2 cellular contexts compared by ENCODE assay signal in the genomic region with DNA sequence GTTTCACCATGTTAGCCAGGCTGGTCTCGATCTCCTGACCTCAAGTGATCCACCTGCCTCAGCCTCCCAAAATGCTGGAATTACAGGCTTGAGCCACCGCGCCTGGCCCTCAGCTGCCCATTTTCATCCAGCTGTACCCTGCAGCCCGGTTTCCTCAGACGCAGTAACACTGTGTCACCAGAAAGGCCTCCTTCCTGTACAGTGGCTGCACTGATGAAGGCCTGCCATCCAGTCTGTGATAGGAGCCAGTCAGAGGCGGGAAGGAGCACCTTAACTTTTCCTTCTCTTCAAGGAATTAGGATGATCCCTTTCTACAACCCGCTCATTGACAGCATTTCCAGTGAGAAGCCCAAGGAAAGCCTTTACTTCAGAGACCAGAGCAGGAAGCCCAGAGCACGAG.
TF ChIP-seq lines count a peak whose summit lies in the region.

No MANE protein-coding gene starts in this region.

TF ChIP-seq in H1, 55 proteins besides CTCF, POLR2A, EP300 and RAD21:
- TF ChIP-seq BRCA1 (IDR thresholded peaks at IDR 0.05; ENCODE audit: low read depth, low read length) (no peak), CEBPB (IDR thresholded peaks at IDR 0.05; ENCODE audit: low read depth, low read length) (no peak), RNF2 (IDR thresholded peaks at IDR 0.05; ENCODE audit: borderline replicate concordance, low read depth, low read length, missing control alignments, poor library complexity, severe bottlenecking) (no peak), MAFK (IDR thresholded peaks at IDR 0.05; ENCODE audit: low read depth, low read length) (no peak), YY1 (IDR thresholded peaks at IDR 0.05; ENCODE audit: low read depth, low read length) (no peak), JUND (IDR thresholded peaks at IDR 0.05; ENCODE audit: low read length) (no peak), JUN (IDR thresholded peaks at IDR 0.05; ENCODE audit: low read depth, low read length) (no peak), SP4 (IDR thresholded peaks at IDR 0.05; ENCODE audit: low read length) (no peak), RXRA (IDR thresholded peaks at IDR 0.05; ENCODE audit: insufficient read depth, low read depth, low read length) (no peak)
- TF ChIP-seq, protein P1, sequence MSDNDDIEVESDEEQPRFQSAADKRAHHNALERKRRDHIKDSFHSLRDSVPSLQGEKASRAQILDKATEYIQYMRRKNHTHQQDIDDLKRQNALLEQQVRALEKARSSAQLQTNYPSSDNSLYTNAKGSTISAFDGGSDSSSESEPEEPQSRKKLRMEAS (IDR thresholded peaks at IDR 0.05) = no peak
- TF ChIP-seq, protein P2, sequence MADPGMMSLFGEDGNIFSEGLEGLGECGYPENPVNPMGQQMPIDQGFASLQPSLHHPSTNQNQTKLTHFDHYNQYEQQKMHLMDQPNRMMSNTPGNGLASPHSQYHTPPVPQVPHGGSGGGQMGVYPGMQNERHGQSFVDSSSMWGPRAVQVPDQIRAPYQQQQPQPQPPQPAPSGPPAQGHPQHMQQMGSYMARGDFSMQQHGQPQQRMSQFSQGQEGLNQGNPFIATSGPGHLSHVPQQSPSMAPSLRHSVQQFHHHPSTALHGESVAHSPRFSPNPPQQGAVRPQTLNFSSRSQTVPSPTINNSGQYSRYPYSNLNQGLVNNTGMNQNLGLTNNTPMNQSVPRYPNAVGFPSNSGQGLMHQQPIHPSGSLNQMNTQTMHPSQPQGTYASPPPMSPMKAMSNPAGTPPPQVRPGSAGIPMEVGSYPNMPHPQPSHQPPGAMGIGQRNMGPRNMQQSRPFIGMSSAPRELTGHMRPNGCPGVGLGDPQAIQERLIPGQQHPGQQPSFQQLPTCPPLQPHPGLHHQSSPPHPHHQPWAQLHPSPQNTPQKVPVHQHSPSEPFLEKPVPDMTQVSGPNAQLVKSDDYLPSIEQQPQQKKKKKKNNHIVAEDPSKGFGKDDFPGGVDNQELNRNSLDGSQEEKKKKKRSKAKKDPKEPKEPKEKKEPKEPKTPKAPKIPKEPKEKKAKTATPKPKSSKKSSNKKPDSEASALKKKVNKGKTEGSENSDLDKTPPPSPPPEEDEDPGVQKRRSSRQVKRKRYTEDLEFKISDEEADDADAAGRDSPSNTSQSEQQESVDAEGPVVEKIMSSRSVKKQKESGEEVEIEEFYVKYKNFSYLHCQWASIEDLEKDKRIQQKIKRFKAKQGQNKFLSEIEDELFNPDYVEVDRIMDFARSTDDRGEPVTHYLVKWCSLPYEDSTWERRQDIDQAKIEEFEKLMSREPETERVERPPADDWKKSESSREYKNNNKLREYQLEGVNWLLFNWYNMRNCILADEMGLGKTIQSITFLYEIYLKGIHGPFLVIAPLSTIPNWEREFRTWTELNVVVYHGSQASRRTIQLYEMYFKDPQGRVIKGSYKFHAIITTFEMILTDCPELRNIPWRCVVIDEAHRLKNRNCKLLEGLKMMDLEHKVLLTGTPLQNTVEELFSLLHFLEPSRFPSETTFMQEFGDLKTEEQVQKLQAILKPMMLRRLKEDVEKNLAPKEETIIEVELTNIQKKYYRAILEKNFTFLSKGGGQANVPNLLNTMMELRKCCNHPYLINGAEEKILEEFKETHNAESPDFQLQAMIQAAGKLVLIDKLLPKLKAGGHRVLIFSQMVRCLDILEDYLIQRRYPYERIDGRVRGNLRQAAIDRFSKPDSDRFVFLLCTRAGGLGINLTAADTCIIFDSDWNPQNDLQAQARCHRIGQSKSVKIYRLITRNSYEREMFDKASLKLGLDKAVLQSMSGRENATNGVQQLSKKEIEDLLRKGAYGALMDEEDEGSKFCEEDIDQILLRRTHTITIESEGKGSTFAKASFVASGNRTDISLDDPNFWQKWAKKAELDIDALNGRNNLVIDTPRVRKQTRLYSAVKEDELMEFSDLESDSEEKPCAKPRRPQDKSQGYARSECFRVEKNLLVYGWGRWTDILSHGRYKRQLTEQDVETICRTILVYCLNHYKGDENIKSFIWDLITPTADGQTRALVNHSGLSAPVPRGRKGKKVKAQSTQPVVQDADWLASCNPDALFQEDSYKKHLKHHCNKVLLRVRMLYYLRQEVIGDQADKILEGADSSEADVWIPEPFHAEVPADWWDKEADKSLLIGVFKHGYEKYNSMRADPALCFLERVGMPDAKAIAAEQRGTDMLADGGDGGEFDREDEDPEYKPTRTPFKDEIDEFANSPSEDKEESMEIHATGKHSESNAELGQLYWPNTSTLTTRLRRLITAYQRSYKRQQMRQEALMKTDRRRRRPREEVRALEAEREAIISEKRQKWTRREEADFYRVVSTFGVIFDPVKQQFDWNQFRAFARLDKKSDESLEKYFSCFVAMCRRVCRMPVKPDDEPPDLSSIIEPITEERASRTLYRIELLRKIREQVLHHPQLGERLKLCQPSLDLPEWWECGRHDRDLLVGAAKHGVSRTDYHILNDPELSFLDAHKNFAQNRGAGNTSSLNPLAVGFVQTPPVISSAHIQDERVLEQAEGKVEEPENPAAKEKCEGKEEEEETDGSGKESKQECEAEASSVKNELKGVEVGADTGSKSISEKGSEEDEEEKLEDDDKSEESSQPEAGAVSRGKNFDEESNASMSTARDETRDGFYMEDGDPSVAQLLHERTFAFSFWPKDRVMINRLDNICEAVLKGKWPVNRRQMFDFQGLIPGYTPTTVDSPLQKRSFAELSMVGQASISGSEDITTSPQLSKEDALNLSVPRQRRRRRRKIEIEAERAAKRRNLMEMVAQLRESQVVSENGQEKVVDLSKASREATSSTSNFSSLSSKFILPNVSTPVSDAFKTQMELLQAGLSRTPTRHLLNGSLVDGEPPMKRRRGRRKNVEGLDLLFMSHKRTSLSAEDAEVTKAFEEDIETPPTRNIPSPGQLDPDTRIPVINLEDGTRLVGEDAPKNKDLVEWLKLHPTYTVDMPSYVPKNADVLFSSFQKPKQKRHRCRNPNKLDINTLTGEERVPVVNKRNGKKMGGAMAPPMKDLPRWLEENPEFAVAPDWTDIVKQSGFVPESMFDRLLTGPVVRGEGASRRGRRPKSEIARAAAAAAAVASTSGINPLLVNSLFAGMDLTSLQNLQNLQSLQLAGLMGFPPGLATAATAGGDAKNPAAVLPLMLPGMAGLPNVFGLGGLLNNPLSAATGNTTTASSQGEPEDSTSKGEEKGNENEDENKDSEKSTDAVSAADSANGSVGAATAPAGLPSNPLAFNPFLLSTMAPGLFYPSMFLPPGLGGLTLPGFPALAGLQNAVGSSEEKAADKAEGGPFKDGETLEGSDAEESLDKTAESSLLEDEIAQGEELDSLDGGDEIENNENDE (IDR thresholded peaks at IDR 0.05; ENCODE audit: insufficient replicate concordance, low read length) = no peak

TF ChIP-seq in neural cell, 6 proteins besides CTCF, POLR2A, EP300 and RAD21:
- TF ChIP-seq MXI1 (conservative IDR thresholded peaks at IDR 0.05; ENCODE audit: poor library complexity, severe bottlenecking) (no peak), SMC3 (conservative IDR thresholded peaks at IDR 0.05; ENCODE audit: poor library complexity) (no peak), POLR2AphosphoS5 (IDR thresholded peaks at IDR 0.05) (no peak), TAF1 (IDR thresholded peaks at IDR 0.05; ENCODE audit: low read depth) (no peak), EZH2 (IDR thresholded peaks at IDR 0.05; ENCODE audit: borderline replicate concordance, insufficient read depth, low read length, poor library complexity, severe bottlenecking) (no peak)
- TF ChIP-seq, protein P3, sequence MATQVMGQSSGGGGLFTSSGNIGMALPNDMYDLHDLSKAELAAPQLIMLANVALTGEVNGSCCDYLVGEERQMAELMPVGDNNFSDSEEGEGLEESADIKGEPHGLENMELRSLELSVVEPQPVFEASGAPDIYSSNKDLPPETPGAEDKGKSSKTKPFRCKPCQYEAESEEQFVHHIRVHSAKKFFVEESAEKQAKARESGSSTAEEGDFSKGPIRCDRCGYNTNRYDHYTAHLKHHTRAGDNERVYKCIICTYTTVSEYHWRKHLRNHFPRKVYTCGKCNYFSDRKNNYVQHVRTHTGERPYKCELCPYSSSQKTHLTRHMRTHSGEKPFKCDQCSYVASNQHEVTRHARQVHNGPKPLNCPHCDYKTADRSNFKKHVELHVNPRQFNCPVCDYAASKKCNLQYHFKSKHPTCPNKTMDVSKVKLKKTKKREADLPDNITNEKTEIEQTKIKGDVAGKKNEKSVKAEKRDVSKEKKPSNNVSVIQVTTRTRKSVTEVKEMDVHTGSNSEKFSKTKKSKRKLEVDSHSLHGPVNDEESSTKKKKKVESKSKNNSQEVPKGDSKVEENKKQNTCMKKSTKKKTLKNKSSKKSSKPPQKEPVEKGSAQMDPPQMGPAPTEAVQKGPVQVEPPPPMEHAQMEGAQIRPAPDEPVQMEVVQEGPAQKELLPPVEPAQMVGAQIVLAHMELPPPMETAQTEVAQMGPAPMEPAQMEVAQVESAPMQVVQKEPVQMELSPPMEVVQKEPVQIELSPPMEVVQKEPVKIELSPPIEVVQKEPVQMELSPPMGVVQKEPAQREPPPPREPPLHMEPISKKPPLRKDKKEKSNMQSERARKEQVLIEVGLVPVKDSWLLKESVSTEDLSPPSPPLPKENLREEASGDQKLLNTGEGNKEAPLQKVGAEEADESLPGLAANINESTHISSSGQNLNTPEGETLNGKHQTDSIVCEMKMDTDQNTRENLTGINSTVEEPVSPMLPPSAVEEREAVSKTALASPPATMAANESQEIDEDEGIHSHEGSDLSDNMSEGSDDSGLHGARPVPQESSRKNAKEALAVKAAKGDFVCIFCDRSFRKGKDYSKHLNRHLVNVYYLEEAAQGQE (IDR thresholded peaks at IDR 0.05; ENCODE audit: borderline replicate concordance) = no peak
